In genomic region chr11:87473174-87473573, GRCh38 we compare ENCODE assay signal across 13 cellular contexts.
DNase-seq lines count a peak whose midpoint lies in the region; ATAC-seq, FAIRE-seq and TF ChIP-seq lines count a peak whose summit lies in the region.
"Had no signal": no experiment of that assay in that cellular context is flagged by ENCODE, and none has a peak within 500 bp of the region (broad histone marks: within the 10 kb centered on the region; RNA-seq: fewer than 3 reads in every experiment).

No MANE protein-coding gene starts in this region.

- intact Hi-C loops in left lung (cut with DNase I): no loop called here

- H3K9me3 ChIP-seq in left lung: no peaks in the 10 kb centered on the region
- no peaks in the 10 kb centered on the region for H3K9me3 ChIP-seq in CD8-positive, alpha-beta memory T cell (ENCODE audit: low read length)
- H3K9me3 ChIP-seq: Peyer's patch had no signal

- FAIRE-seq in HTR-8/SVneo (lab: Jason Lieb, UNC): peak; percentile 20
- peak; percentile 94 for FAIRE-seq in bronchial epithelial cell (lab: Jason Lieb, UNC)
- FAIRE-seq: frontal cortex had no signal

- H3K27ac Mint-ChIP-seq in CD8-positive, alpha-beta memory T cell: no peak overlapping the region
- H3K27ac Mint-ChIP-seq: stimulated activated memory B cell treated with anti-CD40 and anti-IgM and Interleukin-4, amounts not matched to agents 10 μg/mL and 1 μg/mL and 100 μg/mL, for 72 hours had no signal

- CTCF ChIA-PET in CD8-positive, alpha-beta memory T cell (lab: Charles Lee): no interaction called here

- ATAC-seq in left lung: peak; percentile 41
- ATAC-seq in HG02973 (IDR thresholded peaks at IDR 0.05; ENCODE audit: unreplicated experiment): no peak
- ATAC-seq: stimulated activated memory B cell treated with anti-CD40 and anti-IgM and Interleukin-4, amounts not matched to agents 10 μg/mL and 1 μg/mL and 100 μg/mL, for 72 hours had no signal

- TF ChIP-seq CTCF in AG10803 (conservative IDR thresholded peaks at IDR 0.05; ENCODE audit: low read length) (no peak), bronchial epithelial cell (IDR thresholded peaks at IDR 0.05; ENCODE audit: insufficient read depth, low read length, severe bottlenecking) (no peak), left lung (IDR thresholded peaks at IDR 0.05) (no peak)

- no peaks in the 10 kb centered on the region for H3K36me3 ChIP-seq in bronchial epithelial cell (ENCODE audit: control insufficient read depth, insufficient read depth, low read length)
- no peaks in the 10 kb centered on the region for H3K36me3 ChIP-seq in left lung
- no peaks in the 10 kb centered on the region for H3K36me3 ChIP-seq in CD8-positive, alpha-beta memory T cell (ENCODE audit: insufficient read depth, low read length)
- H3K36me3 ChIP-seq: Peyer's patch had no signal

- no peaks in the 10 kb centered on the region for H3K4me1 ChIP-seq in left lung
- H3K4me1 ChIP-seq in CD8-positive, alpha-beta memory T cell (ENCODE audit: insufficient read depth, low read length): no peaks in the 10 kb centered on the region
- H3K4me1 ChIP-seq: Peyer's patch had no signal

- peaks cover 3% of the 10 kb centered on the region in 2 donors for H3K27me3 Mint-ChIP-seq in CD8-positive, alpha-beta memory T cell
- H3K27me3 Mint-ChIP-seq: stimulated activated memory B cell treated with anti-CD40 and anti-IgM and Interleukin-4, amounts not matched to agents 10 μg/mL and 1 μg/mL and 100 μg/mL, for 72 hours had no signal

- POLR2A ChIA-PET in CD8-positive, alpha-beta memory T cell (lab: Charles Lee): no interaction called here

- no peaks in the 10 kb centered on the region for H3K36me3 Mint-ChIP-seq in CD8-positive, alpha-beta memory T cell
- H3K36me3 Mint-ChIP-seq: stimulated activated memory B cell treated with anti-CD40 and anti-IgM and Interleukin-4, amounts not matched to agents 10 μg/mL and 1 μg/mL and 100 μg/mL, for 72 hours had no signal

- H3K4me3 Mint-ChIP-seq in CD8-positive, alpha-beta memory T cell: no peak overlapping the region
- H3K4me3 Mint-ChIP-seq: stimulated activated memory B cell treated with anti-CD40 and anti-IgM and Interleukin-4, amounts not matched to agents 10 μg/mL and 1 μg/mL and 100 μg/mL, for 72 hours had no signal

- H3K4me3 ChIP-seq in AG10803 (ENCODE audit: low read length) (no peak overlapping the region), bronchial epithelial cell (ENCODE audit: low read depth, low read length) (no peak overlapping the region), left lung (no peak overlapping the region)
- H3K4me3 ChIP-seq in CD8-positive, alpha-beta memory T cell (ENCODE audit: low read length): no peak overlapping the region
- H3K4me3 ChIP-seq: Peyer's patch had no signal

- H3K27me3 ChIP-seq in bronchial epithelial cell (ENCODE audit: control insufficient read depth, insufficient read depth, low read length) (no peaks in the 10 kb centered on the region), left lung (no peaks in the 10 kb centered on the region)
- H3K27me3 ChIP-seq in CD8-positive, alpha-beta memory T cell (ENCODE audit: insufficient read depth, low read length, poor library complexity, severe bottlenecking): no peaks in the 10 kb centered on the region
- H3K27me3 ChIP-seq: Peyer's patch had no signal

- peaks cover 0 to 4% (median 0%) of the 10 kb centered on the region in 5 donors for H3K9me3 Mint-ChIP-seq in CD8-positive, alpha-beta memory T cell
- H3K9me3 Mint-ChIP-seq: stimulated activated memory B cell treated with anti-CD40 and anti-IgM and Interleukin-4, amounts not matched to agents 10 μg/mL and 1 μg/mL and 100 μg/mL, for 72 hours had no signal

- H3K27ac ChIP-seq in left lung: no peak overlapping the region
- no peak overlapping the region for H3K27ac ChIP-seq in CD8-positive, alpha-beta memory T cell (ENCODE audit: low read depth, low read length)
- H3K27ac ChIP-seq: Peyer's patch had no signal

- DNase-seq in AG10803 (ENCODE audit: low read depth): peak; percentile 92
- DNase-seq in HTR-8/SVneo (ENCODE audit: insufficient read length, low spot score): peak; percentile 60
- peak; percentile 90 for DNase-seq in bronchial epithelial cell (ENCODE audit: low read depth)
- no peak for DNase-seq in left lung
- DNase-seq in NCI-H187 treated with DMSO at 0.1 percent for 48 hours (lab: John Stamatoyannopoulos, UW): no peak
- no peak for DNase-seq in CD8-positive, alpha-beta memory T cell
- DNase-seq in DMS53 (lab: John Stamatoyannopoulos, UW): no peak
- DNase-seq: activated T-cell treated with anti-CD3 and anti-CD28 coated beads for 4 hours; Peyer's patch; stimulated activated CD4-positive, alpha-beta T cell treated with anti-CD3 and anti-CD28 coated beads, Interleukin-2, amount 100 ng/mL, for 24 hours had no signal

- no peaks in the 10 kb centered on the region for H3K4me1 Mint-ChIP-seq in CD8-positive, alpha-beta memory T cell
- H3K4me1 Mint-ChIP-seq: stimulated activated memory B cell treated with anti-CD40 and anti-IgM and Interleukin-4, amounts not matched to agents 10 μg/mL and 1 μg/mL and 100 μg/mL, for 72 hours had no signal

Comparison
In these comparisons a context has a peak if more than half of its experiments do, and no peak if none do; other contexts are left out.
1. DNase-seq: peak in AG10803 (single experiment), HTR-8/SVneo (single experiment) and bronchial epithelial cell (single experiment); none in left lung (0 of 2), NCI-H187 treated with DMSO at 0.1 percent for 48 hours (single experiment), CD8-positive, alpha-beta memory T cell (0 of 5) and DMS53 (single experiment).